ENCODE assay signal across 2 cellular contexts in the genomic region with DNA sequence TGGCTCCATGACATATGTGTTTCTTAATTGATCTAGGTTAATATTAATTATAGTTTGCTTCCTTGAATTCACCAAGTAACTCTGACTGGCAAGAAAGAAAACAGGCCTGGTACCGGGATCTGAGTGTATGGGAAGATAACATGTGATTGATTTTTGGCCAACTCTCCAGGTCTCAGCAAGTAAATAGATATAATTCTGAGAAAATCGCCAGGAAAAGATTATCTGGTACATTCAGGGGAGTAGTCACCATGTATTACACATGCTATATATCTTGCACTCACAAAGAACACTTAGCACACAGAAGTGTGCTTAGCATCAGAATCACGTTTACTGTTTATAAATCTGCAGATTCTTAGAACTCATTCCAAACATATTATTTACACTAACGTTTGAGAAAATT.
TF ChIP-seq lines count a peak whose summit lies in the region.

No MANE protein-coding gene starts in this region.

TF ChIP-seq in SK-N-SH treated with all-trans-retinoic acid at 6 μM for 48 hours, 23 proteins besides CTCF, POLR2A, EP300 and RAD21:
- TF ChIP-seq PATZ1 (CRISPR knock-in tag; IDR thresholded peaks at IDR 0.05; ENCODE audit: borderline replicate concordance) (no peak), ISL1 (CRISPR knock-in tag; IDR thresholded peaks at IDR 0.05) (peak; percentile 45)
TF ChIP-seq in SK-N-SH treated with all-trans-retinoic acid at 6 μM for 48 hours: peak in this region for 1.

TF ChIP-seq in SK-N-SH, 30 proteins besides CTCF, POLR2A, EP300 and RAD21 (continued from another document):
- TF ChIP-seq USF1 (IDR thresholded peaks at IDR 0.05; ENCODE audit: borderline replicate concordance, low read depth) (no peak), MXI1 (IDR thresholded peaks at IDR 0.05; ENCODE audit: low read depth, low read length) (no peak), TAF1 (IDR thresholded peaks at IDR 0.05; ENCODE audit: borderline replicate concordance, low read depth, low read length) (no peak), FOXM1 (IDR thresholded peaks at IDR 0.05; ENCODE audit: low read depth) (no peak), YY1 (IDR thresholded peaks at IDR 0.05; ENCODE audit: low read depth) (no peak), IRF3 (IDR thresholded peaks at IDR 0.05; ENCODE audit: low read depth, low read length) (no peak), JUND (IDR thresholded peaks at IDR 0.05) (no peak), FOSL2 (IDR thresholded peaks at IDR 0.05; ENCODE audit: borderline replicate concordance, low read depth) (no peak), NRF1 (IDR thresholded peaks at IDR 0.05; ENCODE audit: low read depth, low read length) (no peak), POLR2AphosphoS5 (IDR thresholded peaks at IDR 0.05; ENCODE audit: low read depth, low read length) (no peak), RCOR1 (IDR thresholded peaks at IDR 0.05; ENCODE audit: low read length) (no peak), SIN3A (IDR thresholded peaks at IDR 0.05; ENCODE audit: borderline replicate concordance, low read depth, low read length) (no peak), RXRA (IDR thresholded peaks at IDR 0.05; ENCODE audit: borderline replicate concordance, low read depth) (no peak)
- TF ChIP-seq, protein P1, sequence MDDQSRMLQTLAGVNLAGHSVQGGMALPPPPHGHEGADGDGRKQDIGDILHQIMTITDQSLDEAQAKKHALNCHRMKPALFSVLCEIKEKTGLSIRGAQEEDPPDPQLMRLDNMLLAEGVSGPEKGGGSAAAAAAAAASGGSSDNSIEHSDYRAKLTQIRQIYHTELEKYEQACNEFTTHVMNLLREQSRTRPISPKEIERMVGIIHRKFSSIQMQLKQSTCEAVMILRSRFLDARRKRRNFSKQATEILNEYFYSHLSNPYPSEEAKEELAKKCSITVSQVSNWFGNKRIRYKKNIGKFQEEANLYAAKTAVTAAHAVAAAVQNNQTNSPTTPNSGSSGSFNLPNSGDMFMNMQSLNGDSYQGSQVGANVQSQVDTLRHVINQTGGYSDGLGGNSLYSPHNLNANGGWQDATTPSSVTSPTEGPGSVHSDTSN (IDR thresholded peaks at IDR 0.05), result no peak
